Comparison of ENCODE assay signal across 1 cellular context in the genomic region with DNA sequence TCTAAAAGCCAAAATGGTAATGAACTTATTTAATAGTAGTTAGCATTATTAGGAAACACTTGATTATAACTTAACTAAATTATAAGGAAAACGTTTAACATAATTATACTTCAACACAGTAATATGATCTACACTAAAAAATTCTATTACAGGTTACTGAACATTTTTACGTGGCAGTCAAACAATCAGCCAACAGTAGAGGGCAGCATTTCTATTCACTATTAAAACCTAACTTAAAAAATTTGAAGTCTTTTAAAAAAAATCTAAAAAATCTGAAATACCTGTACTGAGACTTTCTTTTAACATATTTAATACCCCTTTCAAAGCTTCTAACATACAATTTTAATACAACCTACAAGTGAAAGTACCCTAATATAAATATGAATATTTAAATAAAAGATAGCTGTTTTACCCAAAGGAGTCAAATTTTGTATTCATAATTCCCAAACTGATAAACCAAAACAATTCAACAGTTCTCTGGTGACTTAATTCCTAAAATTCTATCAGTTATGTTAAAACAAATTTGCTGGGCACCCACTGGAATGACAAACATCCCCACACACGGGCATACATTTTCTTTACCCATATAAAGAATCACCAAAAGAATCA.
TF ChIP-seq lines count a peak whose summit lies in the region.

No MANE protein-coding gene starts in this region.

TF ChIP-seq in SK-N-SH treated with all-trans-retinoic acid at 6 μM for 48 hours, 23 proteins besides CTCF, POLR2A, EP300 and RAD21 (continued from another document):
- TF ChIP-seq, protein P1, sequence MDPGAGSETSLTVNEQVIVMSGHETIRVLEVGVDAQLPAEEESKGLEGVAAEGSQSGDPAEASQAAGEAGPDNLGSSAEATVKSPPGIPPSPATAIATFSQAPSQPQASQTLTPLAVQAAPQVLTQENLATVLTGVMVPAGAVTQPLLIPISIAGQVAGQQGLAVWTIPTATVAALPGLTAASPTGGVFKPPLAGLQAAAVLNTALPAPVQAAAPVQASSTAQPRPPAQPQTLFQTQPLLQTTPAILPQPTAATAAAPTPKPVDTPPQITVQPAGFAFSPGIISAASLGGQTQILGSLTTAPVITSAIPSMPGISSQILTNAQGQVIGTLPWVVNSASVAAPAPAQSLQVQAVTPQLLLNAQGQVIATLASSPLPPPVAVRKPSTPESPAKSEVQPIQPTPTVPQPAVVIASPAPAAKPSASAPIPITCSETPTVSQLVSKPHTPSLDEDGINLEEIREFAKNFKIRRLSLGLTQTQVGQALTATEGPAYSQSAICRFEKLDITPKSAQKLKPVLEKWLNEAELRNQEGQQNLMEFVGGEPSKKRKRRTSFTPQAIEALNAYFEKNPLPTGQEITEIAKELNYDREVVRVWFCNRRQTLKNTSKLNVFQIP (CRISPR knock-in tag; IDR thresholded peaks at IDR 0.05; ENCODE audit: borderline replicate concordance, low read depth), result no peak
- TF ChIP-seq ZFP3 (CRISPR knock-in tag; IDR thresholded peaks at IDR 0.05), result no peak
TF ChIP-seq in SK-N-SH treated with all-trans-retinoic acid at 6 μM for 48 hours: peak in this region for 0.
